In the genomic region with DNA sequence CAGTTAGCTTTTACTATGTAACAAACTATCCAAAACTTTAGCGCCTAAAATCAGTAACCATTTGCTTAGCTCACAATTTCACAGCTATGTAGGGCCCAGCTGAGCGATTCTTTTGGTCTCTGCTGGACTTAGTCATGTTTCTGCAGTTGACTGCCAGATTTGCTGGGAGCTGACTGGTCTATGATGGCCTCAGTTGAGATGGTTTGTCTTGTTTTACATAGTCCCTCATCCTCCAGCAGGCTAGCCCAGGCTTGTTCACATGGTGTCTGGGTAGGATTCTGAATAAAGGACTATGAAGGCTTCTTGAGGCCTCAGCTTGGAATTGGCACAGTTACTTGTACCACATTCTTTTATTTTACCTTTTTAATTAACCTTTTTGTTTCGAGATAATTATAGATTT, we compare ENCODE assay signal across 22 cellular contexts.
"Had no signal": no experiment of that assay in that cellular context is flagged by ENCODE, and none has a peak within 500 bp of the region (broad histone marks: within the 10 kb centered on the region; RNA-seq: fewer than 3 reads in every experiment).

No MANE protein-coding gene starts in this region.

- H3K27ac Mint-ChIP-seq: activated CD4-positive, alpha-beta memory T cell treated with anti-CD3 and anti-CD28 coated beads for 36 hours; activated CD4-positive, alpha-beta T cell treated with anti-CD3 and anti-CD28 coated beads, Interleukin-2, amount 10 ng/mL, durations not matched to agents 7 days and 5 days; activated naive CD4-positive, alpha-beta T cell treated with anti-CD3 and anti-CD28 coated beads for 36 hours; activated naive CD8-positive, alpha-beta T cell had no signal

- H3K4me3 Mint-ChIP-seq: activated CD4-positive, alpha-beta memory T cell treated with anti-CD3 and anti-CD28 coated beads for 36 hours; activated CD4-positive, alpha-beta T cell treated with anti-CD3 and anti-CD28 coated beads, Interleukin-2, amount 10 ng/mL, durations not matched to agents 7 days and 5 days; activated naive CD4-positive, alpha-beta T cell treated with anti-CD3 and anti-CD28 coated beads for 36 hours; activated naive CD8-positive, alpha-beta T cell; activated T-cell treated with anti-CD3 and anti-CD28 coated beads, Interleukin-2, amount 50 U/mL, for 4 hours had no signal

- H3K27me3 ChIP-seq: brain microvascular endothelial cell, SJCRH30 had no signal

- H3K36me3 ChIP-seq: brain microvascular endothelial cell, SJCRH30 had no signal

- ATAC-seq: activated T-cell treated with anti-CD3 and anti-CD28 coated beads, Interleukin-2, amount 50 U/mL, for 4 hours; PC-3 had no signal

- H3K27ac ChIP-seq: brain microvascular endothelial cell, SJCRH30, VCaP had no signal

- H3K36me3 Mint-ChIP-seq: activated CD4-positive, alpha-beta memory T cell treated with anti-CD3 and anti-CD28 coated beads for 36 hours; activated naive CD8-positive, alpha-beta T cell had no signal

- H3K4me1 Mint-ChIP-seq: activated CD4-positive, alpha-beta T cell treated with anti-CD3 and anti-CD28 coated beads, Interleukin-2, amount 10 ng/mL, durations not matched to agents 7 days and 5 days had no signal

- FAIRE-seq: RCC 7860 had no signal

- H3K9ac ChIP-seq: SK-N-SH had no signal

- H3K27me3 Mint-ChIP-seq: activated CD4-positive, alpha-beta T cell treated with anti-CD3 and anti-CD28 coated beads, Interleukin-2, amount 10 ng/mL, durations not matched to agents 7 days and 5 days had no signal

- H3K4me3 ChIP-seq: SJCRH30 had no signal

- H3K4me2 ChIP-seq: SK-N-SH had no signal

- H3K9me3 Mint-ChIP-seq: activated CD4-positive, alpha-beta T cell treated with anti-CD3 and anti-CD28 coated beads, Interleukin-2, amount 10 ng/mL, durations not matched to agents 7 days and 5 days; activated naive CD4-positive, alpha-beta T cell treated with anti-CD3 and anti-CD28 coated beads for 36 hours had no signal

- H3K9me3 ChIP-seq: SJCRH30 had no signal

- DNase-seq: activated CD4-positive, alpha-beta memory T cell treated with anti-CD3 and anti-CD28 coated beads for 36 hours; activated CD4-positive, alpha-beta T cell treated with anti-CD3 and anti-CD28 coated beads, Interleukin-2, amount 10 ng/mL, durations not matched to agents 7 days and 5 days; activated CD4-positive, CD25-positive, alpha-beta regulatory T cell; activated CD8-positive, alpha-beta memory T cell treated with anti-CD3 and anti-CD28 coated beads for 24 hours; activated gamma-delta T cell; activated naive CD4-positive, alpha-beta T cell treated with anti-CD3 and anti-CD28 coated beads for 36 hours; activated T-cell treated with anti-CD3 and anti-CD28 coated beads, Interleukin-2, amount 50 U/mL, for 4 hours; amygdala; brain microvascular endothelial cell; caudate nucleus; MM.1S; NCI-H146; NCI-H1930; NCI-H2171; NCI-H2227 treated with DMSO at 0.1 percent for 48 hours; PC-3; SJCRH30; SK-N-SH; T-helper 1 cell had no signal
